In genomic region chr12:42446761-42447160, GRCh38 we compare ENCODE assay signal across 1 cellular context.
A peak's percentile ranks its signal among the peaks of the same experiment; 100 is the strongest.
TF ChIP-seq lines count a peak whose summit lies in the region.

No MANE protein-coding gene starts in this region.

TF ChIP-seq in HEK293, 187 proteins besides CTCF, POLR2A, EP300 and RAD21 (continued from another document):
- TF ChIP-seq, protein P1, sequence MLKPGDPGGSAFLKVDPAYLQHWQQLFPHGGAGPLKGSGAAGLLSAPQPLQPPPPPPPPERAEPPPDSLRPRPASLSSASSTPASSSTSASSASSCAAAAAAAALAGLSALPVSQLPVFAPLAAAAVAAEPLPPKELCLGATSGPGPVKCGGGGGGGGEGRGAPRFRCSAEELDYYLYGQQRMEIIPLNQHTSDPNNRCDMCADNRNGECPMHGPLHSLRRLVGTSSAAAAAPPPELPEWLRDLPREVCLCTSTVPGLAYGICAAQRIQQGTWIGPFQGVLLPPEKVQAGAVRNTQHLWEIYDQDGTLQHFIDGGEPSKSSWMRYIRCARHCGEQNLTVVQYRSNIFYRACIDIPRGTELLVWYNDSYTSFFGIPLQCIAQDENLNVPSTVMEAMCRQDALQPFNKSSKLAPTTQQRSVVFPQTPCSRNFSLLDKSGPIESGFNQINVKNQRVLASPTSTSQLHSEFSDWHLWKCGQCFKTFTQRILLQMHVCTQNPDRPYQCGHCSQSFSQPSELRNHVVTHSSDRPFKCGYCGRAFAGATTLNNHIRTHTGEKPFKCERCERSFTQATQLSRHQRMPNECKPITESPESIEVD (tag by site-specific recombination; IDR thresholded peaks at IDR 0.05): peak; percentile 27; the same call in 1 of the 2 replicates
